21 cellular contexts compared by ENCODE assay signal in genomic region chr2:39176997-39177396, GRCh38. TPM values are rescaled to one million over a fixed set of nuclear protein-coding genes. Genes with fewer than 3 reads are reported as not detected.
DNase-seq lines count a peak whose midpoint lies in the region; ATAC-seq, FAIRE-seq and TF ChIP-seq lines count a peak whose summit lies in the region.
"Had no signal": no experiment of that assay in that cellular context is flagged by ENCODE, and none has a peak within 500 bp of the region (broad histone marks: within the 10 kb centered on the region; RNA-seq: fewer than 3 reads in every experiment).

No MANE protein-coding gene starts in this region.

- H3K56ac ChIP-seq in H9 (ENCODE audit: insufficient read length, low read depth, low read length), result no peak overlapping the region
- no peak overlapping the region for H3K56ac ChIP-seq in H1 (replicated peaks; ENCODE audit: insufficient read length, low read depth, low read length)

- H2BK120ac ChIP-seq in H9 (ENCODE audit: low read depth, low read length, poor library complexity, severe bottlenecking) (no peak overlapping the region), H1 (replicated peaks; ENCODE audit: low read depth, low read length) (no peak overlapping the region)

- TF ChIP-seq CTCF in SK-N-SH (IDR thresholded peaks at IDR 0.05) (no peak), BE2C (IDR thresholded peaks at IDR 0.05; ENCODE audit: low read depth, low read length) (no peak), H9 (conservative IDR thresholded peaks at IDR 0.05) (no peak), H1 (IDR thresholded peaks at IDR 0.05; ENCODE audit: control extremely low read depth in 1 of 3, insufficient read depth in 1 of 3, low read depth in 1 of 3, low read length in 3 of 3) (no peak), transverse colon (IDR thresholded peaks at IDR 0.05) (no peak)

- H3K4ac ChIP-seq in H9 (ENCODE audit: low read depth, low read length), result no peak overlapping the region
- no peak overlapping the region for H3K4ac ChIP-seq in H1 (replicated peaks; ENCODE audit: insufficient read length, low read depth, low read length)

- H3K36me3 ChIP-seq in SK-N-SH (replicated peaks in 1 of 2; ENCODE audit: control insufficient read depth in 1 of 2, insufficient read depth in 2 of 2, low read length in 1 of 2), result peaks cover 4% of the 10 kb centered on the region in 2 experiments
- H3K36me3 ChIP-seq in BE2C, result no peaks in the 10 kb centered on the region
- no peaks in the 10 kb centered on the region for H3K36me3 ChIP-seq in H1 (ENCODE audit: control insufficient read depth in 2 of 4, insufficient read depth in 4 of 4, low read length in 3 of 4)
- no peaks in the 10 kb centered on the region for H3K36me3 ChIP-seq in transverse colon
- H3K36me3 ChIP-seq: BLaER1 had no signal

- H3K23me2 ChIP-seq in H9 (ENCODE audit: insufficient read length, low read depth, low read length, poor library complexity, severe bottlenecking) (no peaks in the 10 kb centered on the region), H1 (ENCODE audit: low read depth, low read length) (no peaks in the 10 kb centered on the region)

- H4K91ac ChIP-seq in H9 (ENCODE audit: insufficient read length, low read depth, low read length), result no peak overlapping the region
- no peak overlapping the region for H4K91ac ChIP-seq in H1 (replicated peaks; ENCODE audit: insufficient read length, low read length)

- H2BK12ac ChIP-seq in H9 (ENCODE audit: insufficient read length, low read depth, low read length) (no peak overlapping the region), H1 (ENCODE audit: low read depth, low read length) (no peak overlapping the region)

- peak overlapping the region in 2 of 3 experiments; percentile 23 to 72; a peak in 1 of 7 replicates for H3K27ac Mint-ChIP-seq in H9
- H3K27ac Mint-ChIP-seq: CD14-positive monocyte; CD4-positive, alpha-beta memory T cell; IgD-negative memory B cell had no signal

- no peak overlapping the region for H3T11ph ChIP-seq in H9 (ENCODE audit: low read length)

- no peaks in the 10 kb centered on the region for H3K9me3 ChIP-seq in SK-N-SH
- H3K9me3 ChIP-seq in BE2C, result no peaks in the 10 kb centered on the region
- no peaks in the 10 kb centered on the region for H3K9me3 ChIP-seq in H9 (ENCODE audit: control insufficient read depth, low read depth, low read length)
- H3K9me3 ChIP-seq in H1 (ENCODE audit: insufficient read depth in 2 of 2, low read depth in 1 of 2, low read length in 1 of 2), result no peaks in the 10 kb centered on the region
- H3K9me3 ChIP-seq in transverse colon, result no peaks in the 10 kb centered on the region
- H3K9me3 ChIP-seq: A549, BLaER1 had no signal

- in situ Hi-C loops in transverse colon (cut with MboI; ENCODE audit: low pct_ligation_motif_present in 1 of 4, low pct_unique_long_range_greater_than_20kb in 1 of 4, low sequenced_read_pairs in 3 of 4), result no loop called here

- H3K23ac ChIP-seq in H9 (ENCODE audit: insufficient read length, low read depth, low read length), result no peak overlapping the region
- H3K23ac ChIP-seq in H1 (ENCODE audit: insufficient read length), result no peak overlapping the region

- CTCF ChIA-PET in SK-N-SH (lab: Yijun Ruan, JAX), result interaction anchor here (1.5 kb wide), 1 partner anchor 13 kb away, joined by 3 read pairs; no protein-coding TSS in a partner anchor
- CTCF ChIA-PET in H1 (lab: Charles Lee; ENCODE audit: partially characterized antibody), result interaction anchor here (1.2 to 2.5 kb wide), 3 partner anchors 9 to 68 kb away, joined by 3 to 7 read pairs (median 4); no protein-coding TSS in a partner anchor

- intact Hi-C loops in transverse colon (cut with DNase I; ENCODE audit: low total_unique reads), result no loop called here

- no peak overlapping the region for H2AFZ ChIP-seq in SK-N-SH (ENCODE audit: low read depth)
- no peak overlapping the region for H2AFZ ChIP-seq in H9 (ENCODE audit: low read length)
- no peak overlapping the region for H2AFZ ChIP-seq in H1 (ENCODE audit: low read length)
- H2AFZ ChIP-seq: GM23248 had no signal

- H2AK5ac ChIP-seq in H9 (ENCODE audit: insufficient read length, low read length) (no peak overlapping the region), H1 (ENCODE audit: low read depth, low read length) (no peak overlapping the region)

- peaks cover 5 to 17% of the 10 kb centered on the region in 2 experiments for H3K4me1 Mint-ChIP-seq in H9
- H3K4me1 Mint-ChIP-seq: CD14-positive monocyte; CD4-positive, alpha-beta memory T cell had no signal

- H3K9ac ChIP-seq in SK-N-SH, result no peak overlapping the region
- no peak overlapping the region for H3K9ac ChIP-seq in H9 (ENCODE audit: extremely low read depth, insufficient read length, low read length)
- H3K9ac ChIP-seq in H1 (replicated peaks in 1 of 4; ENCODE audit: extremely low read depth in 1 of 4, low read depth in 3 of 4, low read length in 3 of 4), result no peak overlapping the region
- H3K9ac ChIP-seq: BLaER1, GM23248 had no signal

- no peaks in the 10 kb centered on the region; the same call in 1 of the 2 replicates for H3K27me3 Mint-ChIP-seq in H9 (ENCODE audit: low read depth)
- H3K27me3 Mint-ChIP-seq: CD4-positive, alpha-beta memory T cell had no signal

- H3K9me2 ChIP-seq in SK-N-SH, result no peaks in the 10 kb centered on the region

- H3K4me3 ChIP-seq in SK-N-SH (ENCODE audit: low read depth in 2 of 2, low read length in 1 of 2) (no peak overlapping the region), BE2C (ENCODE audit: low read depth, low read length) (no peak overlapping the region), H1 (ENCODE audit: extremely low read depth in 1 of 4, insufficient read depth in 2 of 4, low read depth in 3 of 4, low read length in 4 of 4) (no peak overlapping the region), transverse colon (no peak overlapping the region)
- H3K4me3 ChIP-seq: A549, BLaER1, GM12878, GM23248 had no signal

- POLR2A ChIA-PET in SK-N-SH (lab: Yijun Ruan, JAX) (no interaction called here), H1 (lab: Charles Lee; ENCODE audit: partially characterized antibody) (interaction anchor here (1.6 kb wide), 1 partner anchor 13 kb away, joined by 3 read pairs; no protein-coding TSS in a partner anchor)

- H3K79me2 ChIP-seq in SK-N-SH (ENCODE audit: insufficient read depth) (no peaks in the 10 kb centered on the region), H9 (ENCODE audit: insufficient read depth, low read length) (no peaks in the 10 kb centered on the region), H1 (ENCODE audit: control insufficient read depth in 1 of 2, insufficient read depth in 2 of 2, low read length in 2 of 2) (no peaks in the 10 kb centered on the region)

- H3K27me3 ChIP-seq in SK-N-SH (ENCODE audit: insufficient read depth) (no peaks in the 10 kb centered on the region), BE2C (no peaks in the 10 kb centered on the region), H9 (ENCODE audit: insufficient read depth, low read length) (no peaks in the 10 kb centered on the region), H1 (replicated peaks in 1 of 4; ENCODE audit: control insufficient read depth in 3 of 4, extremely low read depth in 1 of 4, insufficient read depth in 3 of 4, low read length in 3 of 4) (no peaks in the 10 kb centered on the region), transverse colon (no peaks in the 10 kb centered on the region)
- H3K27me3 ChIP-seq: BLaER1 had no signal

- DNase-seq in SK-N-SH (no peak), BE2C (peak; percentile 20), H9 (no peak), H1 (ENCODE audit: low read depth in 1 of 2, low spot score in 2 of 2) (no peak), transverse colon (no peak), occipital lobe (lab: John Stamatoyannopoulos, UW) (no peak)
- no peak for DNase-seq in activated CD8-positive, alpha-beta memory T cell treated with anti-CD3 and anti-CD28 coated beads for 24 hours
- DNase-seq: AML-193; CD4-positive, alpha-beta memory T cell; DMS153; DMS79; GM23248; H7 had no signal

- no peak for ATAC-seq in SK-N-SH treated with all-trans-retinoic acid at 6 μM for 48 hours
- ATAC-seq: GM12878, HepG2 had no signal

- no peaks in the 10 kb centered on the region for H3K36me3 Mint-ChIP-seq in H9 (ENCODE audit: insufficient read depth in 1 of 3, low read depth in 3 of 3)
- H3K36me3 Mint-ChIP-seq: CD14-positive monocyte; CD4-positive, alpha-beta memory T cell; IgD-negative memory B cell had no signal

- H3K4me2 ChIP-seq in SK-N-SH (no peak overlapping the region), H9 (ENCODE audit: insufficient read depth, insufficient read length, low read length) (no peak overlapping the region), H1 (ENCODE audit: insufficient read depth in 1 of 2, low read depth in 2 of 2, low read length in 2 of 2) (no peak overlapping the region)
- H3K4me2 ChIP-seq: A549, BLaER1 had no signal

- H3K18ac ChIP-seq in H9 (ENCODE audit: insufficient read length, low read depth, low read length) (no peak overlapping the region), H1 (ENCODE audit: extremely low read depth, low read length) (no peak overlapping the region; the same call in 1 of the 2 replicates)

- TF ChIP-seq RAD21 in SK-N-SH (IDR thresholded peaks at IDR 0.05; ENCODE audit: low read length) (no peak), H1 (IDR thresholded peaks at IDR 0.05 in 1 of 2, conservative IDR thresholded peaks at IDR 0.05 in 1 of 2; ENCODE audit: low read depth in 2 of 2, low read length in 2 of 2) (no peak)

- no peak for TF ChIP-seq EP300 in SK-N-SH (IDR thresholded peaks at IDR 0.05; ENCODE audit: borderline replicate concordance in 1 of 2, low read depth in 1 of 2, low read length in 1 of 2)
- TF ChIP-seq EP300 in H1 (IDR thresholded peaks at IDR 0.05; ENCODE audit: borderline replicate concordance in 1 of 2, low read depth in 2 of 2, low read length in 2 of 2), result no peak
- no peak for TF ChIP-seq EP300 in transverse colon (IDR thresholded peaks at IDR 0.05; ENCODE audit: low read depth)

- WGBS in SK-N-SH (ENCODE audit: low lambda C conversion rate), result 58% methylated on average over 4 of the region's 4 CpGs
- no CpG with 5 or more reads among the region's 4 CpGs for WGBS in H9 (ENCODE audit: extremely low coverage, insufficient read length, low lambda C conversion rate)
- 70% methylated on average over 4 of the region's 4 CpGs; no CpG with 5 or more reads in 1 of the 2 experiments for WGBS in H1 (ENCODE audit: extremely low coverage in 1 of 2, insufficient coverage in 1 of 2, insufficient read length in 1 of 2, insufficient replicate concordance in 2 of 2, low coverage in 1 of 2, low lambda C conversion rate in 2 of 2, missing lambda C conversion rate in 1 of 2), 2 experiments
- 70% methylated on average over 4 of the region's 4 CpGs; no CpG with 5 or more reads in 1 of the 2 donors for WGBS in transverse colon (ENCODE audit: low coverage in 1 of 2), 2 donors

- no peaks in the 10 kb centered on the region for H3F3A ChIP-seq in SK-N-SH (replicated peaks; ENCODE audit: insufficient read depth)

- TF ChIP-seq POLR2A in H1 (IDR thresholded peaks at IDR 0.05; ENCODE audit: control extremely low read depth in 1 of 2, low read depth in 2 of 2, low read length in 2 of 2), result no peak
- TF ChIP-seq POLR2A in transverse colon (IDR thresholded peaks at IDR 0.05), result no peak

- H4K8ac ChIP-seq in H9 (replicated peaks; ENCODE audit: insufficient read length, low read depth, low read length) (no peak overlapping the region), H1 (ENCODE audit: extremely low read depth, insufficient read depth, low read length) (peak overlapping the region; percentile 28; the same call in 1 of the 2 replicates)

- no peak overlapping the region for H3K27ac ChIP-seq in SK-N-SH (ENCODE audit: low read depth in 2 of 2, low read length in 1 of 2)
- H3K27ac ChIP-seq in H9 (ENCODE audit: insufficient read length, low read depth, low read length), result no peak overlapping the region
- no peak overlapping the region for H3K27ac ChIP-seq in H1 (ENCODE audit: low read depth, low read length)
- no peak overlapping the region for H3K27ac ChIP-seq in transverse colon
- H3K27ac ChIP-seq: 22Rv1, A549, BLaER1, GM23248 had no signal

- H4K5ac ChIP-seq in H9 (ENCODE audit: insufficient read length, low read depth, low read length) (no peak overlapping the region), H1 (ENCODE audit: insufficient read length, low read depth, low read length) (no peak overlapping the region)

- no peak overlapping the region for H3K4me3 Mint-ChIP-seq in H9
- H3K4me3 Mint-ChIP-seq: CD14-positive monocyte; CD4-positive, alpha-beta memory T cell had no signal

- no peak overlapping the region for H2BK5ac ChIP-seq in H9 (ENCODE audit: insufficient read length, low read length)
- no peak overlapping the region for H2BK5ac ChIP-seq in H1 (ENCODE audit: low read depth, low read length)

- H3K79me1 ChIP-seq in H9 (ENCODE audit: insufficient read depth, low read depth, low read length, poor library complexity, severe bottlenecking) (no peaks in the 10 kb centered on the region), H1 (ENCODE audit: low read depth, low read length) (no peaks in the 10 kb centered on the region)

- H4K20me1 ChIP-seq in SK-N-SH (ENCODE audit: insufficient read depth) (no peaks in the 10 kb centered on the region), H9 (ENCODE audit: control insufficient read depth, insufficient read depth, insufficient read length) (no peaks in the 10 kb centered on the region), H1 (replicated peaks in 1 of 2; ENCODE audit: control insufficient read depth in 1 of 2, insufficient read depth in 2 of 2, low read length in 2 of 2) (no peaks in the 10 kb centered on the region)
- H4K20me1 ChIP-seq: BLaER1 had no signal

- H2BK15ac ChIP-seq in H9 (ENCODE audit: low read depth, low read length) (no peak overlapping the region), H1 (ENCODE audit: low read length) (no peak overlapping the region)

- H3K14ac ChIP-seq in H9 (ENCODE audit: insufficient read depth, low read length), result no peak overlapping the region
- H3K14ac ChIP-seq in H1 (ENCODE audit: insufficient read length), result no peak overlapping the region

- no peaks in the 10 kb centered on the region; a peak in 1 of 5 replicates for H3K9me3 Mint-ChIP-seq in H9
- H3K9me3 Mint-ChIP-seq: CD14-positive monocyte; CD4-positive, alpha-beta memory T cell; IgD-negative memory B cell had no signal

- H3K4me1 ChIP-seq in SK-N-SH (ENCODE audit: control insufficient read depth in 1 of 2, insufficient read depth in 2 of 2, low read depth in 1 of 2, low read length in 1 of 2) (peaks cover 0 to 11% of the 10 kb centered on the region in 2 experiments; a peak in 1 of 4 replicates), BE2C (no peaks in the 10 kb centered on the region; the same call in 1 of the 2 replicates), H9 (ENCODE audit: insufficient read depth, low read length) (no peaks in the 10 kb centered on the region), H1 (replicated peaks in 1 of 4; ENCODE audit: control insufficient read depth in 3 of 4, insufficient read depth in 4 of 4, low read length in 3 of 4) (peaks cover 0 to 4% (median 0%) of the 10 kb centered on the region in 4 experiments; a peak in 1 of 7 replicates), transverse colon (peaks cover 0 to 4% (median 0%) of the 10 kb centered on the region in 4 donors)
- H3K4me1 ChIP-seq: A549, BLaER1 had no signal

- H2BK20ac ChIP-seq in H9 (ENCODE audit: low read depth, low read length, poor library complexity, severe bottlenecking) (no peak overlapping the region), H1 (ENCODE audit: low read length) (no peak overlapping the region)

- no peak for FAIRE-seq in H1 (lab: Jason Lieb, UNC)
- FAIRE-seq: A549, GM12878, HepG2 had no signal

RNA-seq across cellular contexts. Expression of gene SOS1, which starts 56.1 kb away (rescaled TPM):
- 12.8 and 14.6 TPM in 2 replicates for polyA plus RNA-seq in SK-N-SH (2012; rRNA removed)
- 10.8 and 12.0 TPM in 2 replicates for polyA plus RNA-seq in SK-N-SH (2012; cell fraction: cytosol; rRNA removed)
- 9.7 and 30.1 TPM in 2 replicates for polyA plus RNA-seq in SK-N-SH (2012; cell fraction: nucleus; rRNA removed)
- polyA plus RNA-seq in BE2C (2012; ENCODE audit: insufficient read depth, insufficient read length, low read depth), result 15.8 TPM
- total RNA-seq in H9 (2021), result 31.1 and 35.8 TPM in 2 replicates
- 27.0 and 31.6 TPM in 2 replicates for total RNA-seq in H1 (2021; fragmentation: NEBNext Ultra II Directional; extraction: Animal tissue kit (Norgen Biotek cat#: 25700))
- 13.1 and 25.7 TPM in 2 replicates for polyA plus RNA-seq in H1 (2011; rRNA removed)
- 16.4 TPM for polyA plus RNA-seq in H1 (2011; cell fraction: cytosol; rRNA removed)
- polyA plus RNA-seq in H1 (2011; cell fraction: nucleus; rRNA removed), result 17.7 TPM
- 10.1 to 14.7 TPM (median 11.0 TPM) in 4 replicates for polyA plus RNA-seq in H1 (2012, experiment 1 of 2)
- polyA plus RNA-seq in H1 (2012, experiment 2 of 2), result 0.84 TPM
- polyA plus RNA-seq in H1 (2013, experiment 1 of 2), result 23.0 TPM
- polyA plus RNA-seq in H1 (2013, experiment 2 of 2), result 22.2 TPM
- polyA minus RNA-seq in H1 (2011; rRNA and poly(A)+ RNA removed), result 39.1 and 56.3 TPM in 2 replicates
- polyA minus RNA-seq in H1 (2011; cell fraction: cytosol; rRNA and poly(A)+ RNA removed), result 16.7 TPM
- polyA minus RNA-seq in H1 (2011; cell fraction: nucleus; rRNA and poly(A)+ RNA removed), result 41.7 TPM
- total RNA-seq in transverse colon, result 10 to 100 TPM; 13.9 to 43.8 (median 23.0) TPM
- total RNA-seq in occipital lobe, result 32.1 TPM
